In genomic region chr12:85206543-85206942, GRCh38 we compare ENCODE assay signal across 23 cellular contexts.
DNase-seq lines count a peak whose midpoint lies in the region; ATAC-seq, FAIRE-seq and TF ChIP-seq lines count a peak whose summit lies in the region.
"Had no signal": no experiment of that assay in that cellular context is flagged by ENCODE, and none has a peak within 500 bp of the region (broad histone marks: within the 10 kb centered on the region; RNA-seq: fewer than 3 reads in every experiment).

No MANE protein-coding gene starts in this region.

- intact Hi-C loops in kidney (cut with DNase I), result no loop called here

- no peaks in the 10 kb centered on the region for H3K9me3 ChIP-seq in HEK293 (ENCODE audit: control insufficient read depth, insufficient read depth, low read depth, low read length)
- no peaks in the 10 kb centered on the region for H3K9me3 ChIP-seq in kidney (ENCODE audit: control insufficient read depth in 1 of 2, low read length in 2 of 2)
- H3K9me3 ChIP-seq: BE2C had no signal

- TF ChIP-seq CTCF in HEK293 (tag by site-specific recombination; IDR thresholded peaks at IDR 0.05), result no peak
- no peak for TF ChIP-seq CTCF in kidney (IDR thresholded peaks at IDR 0.05; ENCODE audit: borderline replicate concordance, extremely low read depth, insufficient read depth)
- TF ChIP-seq CTCF in omental fat pad (IDR thresholded peaks at IDR 0.05), result no peak

- H3K4me1 ChIP-seq in HEK293 (ENCODE audit: control insufficient read depth, insufficient read depth, low read length) (no peaks in the 10 kb centered on the region), kidney (ENCODE audit: control insufficient read depth in 1 of 2, insufficient read depth in 1 of 2, low read depth in 1 of 2, low read length in 2 of 2) (no peaks in the 10 kb centered on the region)
- H3K4me1 ChIP-seq: A549; BE2C; BLaER1 treated with 17β-estradiol and CSF1 and Interleukin-3, amounts not matched to agents 10 nM and 100 nM had no signal

- CTCF ChIA-PET in HEK293 (lab: Yijun Ruan, JAX), result no interaction called here

- no peak for FAIRE-seq in kidney (lab: Jason Lieb, UNC)
- FAIRE-seq: A549, D721Med, GM12878 had no signal

- DNase-seq in kidney (peak; percentile 32), omental fat pad (ENCODE audit: low spot score) (no peak)
- DNase-seq in activated CD4-positive, alpha-beta T cell treated with anti-CD3 and anti-CD28 coated beads for 48 hours, result no peak
- DNase-seq in activated CD4-positive, alpha-beta T cell treated with anti-CD3 and anti-CD28 coated beads, Interleukin-2, amount 50 U/mL, for 1 hour, result no peak
- DNase-seq: 8988T; ACHN; AML-193; BE2C; CD4-positive, alpha-beta T cell; DMS 273 treated with DMSO at 0.1 percent for 48 hours; DMS79; EL; GDM1; H9; HFFc6 had no signal

- POLR2A ChIA-PET in HEK293 (lab: Yijun Ruan, JAX), result no interaction called here

- H3K9ac ChIP-seq in kidney (ENCODE audit: low read length in 2 of 2), result no peak overlapping the region
- H3K9ac ChIP-seq: BLaER1 treated with 17β-estradiol and CSF1 and Interleukin-3, amounts not matched to agents 10 nM and 100 nM had no signal

- H3K4me3 ChIP-seq in HEK293 (ENCODE audit: low read depth, low read length) (no peak overlapping the region), kidney (ENCODE audit: low read length in 2 of 2) (no peak overlapping the region)
- H3K4me3 ChIP-seq: A549; BLaER1 treated with 17β-estradiol and CSF1 and Interleukin-3, amounts not matched to agents 10 nM and 100 nM; GM12878; GM23338 had no signal

- H3K36me3 ChIP-seq in HEK293 (ENCODE audit: control insufficient read depth in 2 of 2, insufficient read depth in 1 of 2, low read length in 2 of 2) (no peaks in the 10 kb centered on the region), kidney (ENCODE audit: control insufficient read depth in 1 of 2, insufficient read depth in 2 of 2, low read length in 2 of 2) (no peaks in the 10 kb centered on the region)
- H3K36me3 ChIP-seq: BE2C; BLaER1 treated with 17β-estradiol and CSF1 and Interleukin-3, amounts not matched to agents 10 nM and 100 nM had no signal

- no peak overlapping the region for H3K27ac ChIP-seq in HEK293 (ENCODE audit: extremely low read depth, low read depth, low read length)
- no peak overlapping the region for H3K27ac ChIP-seq in kidney (ENCODE audit: low read depth in 2 of 2, low read length in 2 of 2)
- H3K27ac ChIP-seq: A549; BLaER1 treated with 17β-estradiol and CSF1 and Interleukin-3, amounts not matched to agents 10 nM and 100 nM had no signal

- ATAC-seq in omental fat pad (ENCODE audit: low FRiP score) (peak; percentile 14), SK-N-SH treated with all-trans-retinoic acid at 6 μM for 48 hours (no peak)
- ATAC-seq: A549, GM12878, GM23338, HCT116 had no signal

TF ChIP-seq in HEK293, 187 proteins besides CTCF, POLR2A, EP300 and RAD21:
- TF ChIP-seq ZNF37A (tag by site-specific recombination; IDR thresholded peaks at IDR 0.05), result no peak
- no peak for TF ChIP-seq ZNF664 (tag by site-specific recombination; IDR thresholded peaks at IDR 0.05)
- TF ChIP-seq GLIS1 (tag by site-specific recombination; IDR thresholded peaks at IDR 0.05), result peak; percentile 95

TF ChIP-seq in SK-N-SH treated with all-trans-retinoic acid at 6 μM for 48 hours, 23 proteins besides CTCF, POLR2A, EP300 and RAD21:
- TF ChIP-seq, protein P1, sequence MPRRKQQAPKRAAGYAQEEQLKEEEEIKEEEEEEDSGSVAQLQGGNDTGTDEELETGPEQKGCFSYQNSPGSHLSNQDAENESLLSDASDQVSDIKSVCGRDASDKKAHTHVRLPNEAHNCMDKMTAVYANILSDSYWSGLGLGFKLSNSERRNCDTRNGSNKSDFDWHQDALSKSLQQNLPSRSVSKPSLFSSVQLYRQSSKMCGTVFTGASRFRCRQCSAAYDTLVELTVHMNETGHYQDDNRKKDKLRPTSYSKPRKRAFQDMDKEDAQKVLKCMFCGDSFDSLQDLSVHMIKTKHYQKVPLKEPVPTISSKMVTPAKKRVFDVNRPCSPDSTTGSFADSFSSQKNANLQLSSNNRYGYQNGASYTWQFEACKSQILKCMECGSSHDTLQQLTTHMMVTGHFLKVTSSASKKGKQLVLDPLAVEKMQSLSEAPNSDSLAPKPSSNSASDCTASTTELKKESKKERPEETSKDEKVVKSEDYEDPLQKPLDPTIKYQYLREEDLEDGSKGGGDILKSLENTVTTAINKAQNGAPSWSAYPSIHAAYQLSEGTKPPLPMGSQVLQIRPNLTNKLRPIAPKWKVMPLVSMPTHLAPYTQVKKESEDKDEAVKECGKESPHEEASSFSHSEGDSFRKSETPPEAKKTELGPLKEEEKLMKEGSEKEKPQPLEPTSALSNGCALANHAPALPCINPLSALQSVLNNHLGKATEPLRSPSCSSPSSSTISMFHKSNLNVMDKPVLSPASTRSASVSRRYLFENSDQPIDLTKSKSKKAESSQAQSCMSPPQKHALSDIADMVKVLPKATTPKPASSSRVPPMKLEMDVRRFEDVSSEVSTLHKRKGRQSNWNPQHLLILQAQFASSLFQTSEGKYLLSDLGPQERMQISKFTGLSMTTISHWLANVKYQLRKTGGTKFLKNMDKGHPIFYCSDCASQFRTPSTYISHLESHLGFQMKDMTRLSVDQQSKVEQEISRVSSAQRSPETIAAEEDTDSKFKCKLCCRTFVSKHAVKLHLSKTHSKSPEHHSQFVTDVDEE (CRISPR knock-in tag; IDR thresholded peaks at IDR 0.05), result no peak
- TF ChIP-seq PPARA (CRISPR knock-in tag; IDR thresholded peaks at IDR 0.05; ENCODE audit: borderline replicate concordance) (no peak), CREB5 (CRISPR knock-in tag; IDR thresholded peaks at IDR 0.05; ENCODE audit: low read depth) (no peak), TCF4 (CRISPR knock-in tag; IDR thresholded peaks at IDR 0.05; ENCODE audit: borderline replicate concordance) (no peak), ZNF565 (CRISPR knock-in tag; conservative IDR thresholded peaks at IDR 0.05; ENCODE audit: low read depth) (no peak), ESRRG (CRISPR knock-in tag; IDR thresholded peaks at IDR 0.05) (no peak), ZC3H10 (CRISPR knock-in tag; IDR thresholded peaks at IDR 0.05) (no peak), CSRNP3 (CRISPR knock-in tag; IDR thresholded peaks at IDR 0.05) (no peak), BACH2 (CRISPR knock-in tag; IDR thresholded peaks at IDR 0.05; ENCODE audit: borderline replicate concordance) (no peak)
- TF ChIP-seq, protein P2, sequence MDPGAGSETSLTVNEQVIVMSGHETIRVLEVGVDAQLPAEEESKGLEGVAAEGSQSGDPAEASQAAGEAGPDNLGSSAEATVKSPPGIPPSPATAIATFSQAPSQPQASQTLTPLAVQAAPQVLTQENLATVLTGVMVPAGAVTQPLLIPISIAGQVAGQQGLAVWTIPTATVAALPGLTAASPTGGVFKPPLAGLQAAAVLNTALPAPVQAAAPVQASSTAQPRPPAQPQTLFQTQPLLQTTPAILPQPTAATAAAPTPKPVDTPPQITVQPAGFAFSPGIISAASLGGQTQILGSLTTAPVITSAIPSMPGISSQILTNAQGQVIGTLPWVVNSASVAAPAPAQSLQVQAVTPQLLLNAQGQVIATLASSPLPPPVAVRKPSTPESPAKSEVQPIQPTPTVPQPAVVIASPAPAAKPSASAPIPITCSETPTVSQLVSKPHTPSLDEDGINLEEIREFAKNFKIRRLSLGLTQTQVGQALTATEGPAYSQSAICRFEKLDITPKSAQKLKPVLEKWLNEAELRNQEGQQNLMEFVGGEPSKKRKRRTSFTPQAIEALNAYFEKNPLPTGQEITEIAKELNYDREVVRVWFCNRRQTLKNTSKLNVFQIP (CRISPR knock-in tag; IDR thresholded peaks at IDR 0.05; ENCODE audit: borderline replicate concordance, low read depth), result no peak
